Comparison of ENCODE assay signal across 6 cellular contexts in the genomic region with DNA sequence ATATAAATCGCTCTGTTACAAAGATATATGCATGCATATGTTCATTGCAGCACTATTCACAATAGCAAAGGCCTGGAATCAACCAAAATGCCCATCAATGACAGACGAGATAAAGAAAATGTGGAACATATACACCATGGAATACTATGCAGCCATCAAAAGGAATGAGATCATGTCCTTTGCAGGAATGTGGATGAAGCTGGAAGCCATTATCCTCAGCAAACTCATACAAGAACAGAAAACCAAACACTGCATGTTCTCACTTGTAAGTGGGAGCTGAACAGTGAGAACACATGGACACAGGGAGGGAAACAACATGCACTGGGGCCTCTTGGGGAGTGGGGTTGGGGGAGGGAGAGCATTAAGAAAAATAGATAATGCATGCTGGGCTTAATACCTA. TPM values are rescaled to one million over a fixed set of nuclear protein-coding genes. Genes with fewer than 3 reads are reported as not detected.
"Had no signal": no experiment of that assay in that cellular context is flagged by ENCODE, and none has a peak within 500 bp of the region (broad histone marks: within the 10 kb centered on the region; RNA-seq: fewer than 3 reads in every experiment).

No MANE protein-coding gene starts in this region.

RNA-seq across cellular contexts. Expression of a gene that starts 5.5 kb away (rescaled TPM):
- total RNA-seq: dermis microvascular lymphatic vessel endothelial cell, hepatocyte, kidney epithelial cell, neural crest cell, osteocyte, pulmonary artery endothelial cell had no signal
- polyA plus RNA-seq: hepatocyte had no signal
